Comparison of ENCODE assay signal across 7 cellular contexts in the genomic region with DNA sequence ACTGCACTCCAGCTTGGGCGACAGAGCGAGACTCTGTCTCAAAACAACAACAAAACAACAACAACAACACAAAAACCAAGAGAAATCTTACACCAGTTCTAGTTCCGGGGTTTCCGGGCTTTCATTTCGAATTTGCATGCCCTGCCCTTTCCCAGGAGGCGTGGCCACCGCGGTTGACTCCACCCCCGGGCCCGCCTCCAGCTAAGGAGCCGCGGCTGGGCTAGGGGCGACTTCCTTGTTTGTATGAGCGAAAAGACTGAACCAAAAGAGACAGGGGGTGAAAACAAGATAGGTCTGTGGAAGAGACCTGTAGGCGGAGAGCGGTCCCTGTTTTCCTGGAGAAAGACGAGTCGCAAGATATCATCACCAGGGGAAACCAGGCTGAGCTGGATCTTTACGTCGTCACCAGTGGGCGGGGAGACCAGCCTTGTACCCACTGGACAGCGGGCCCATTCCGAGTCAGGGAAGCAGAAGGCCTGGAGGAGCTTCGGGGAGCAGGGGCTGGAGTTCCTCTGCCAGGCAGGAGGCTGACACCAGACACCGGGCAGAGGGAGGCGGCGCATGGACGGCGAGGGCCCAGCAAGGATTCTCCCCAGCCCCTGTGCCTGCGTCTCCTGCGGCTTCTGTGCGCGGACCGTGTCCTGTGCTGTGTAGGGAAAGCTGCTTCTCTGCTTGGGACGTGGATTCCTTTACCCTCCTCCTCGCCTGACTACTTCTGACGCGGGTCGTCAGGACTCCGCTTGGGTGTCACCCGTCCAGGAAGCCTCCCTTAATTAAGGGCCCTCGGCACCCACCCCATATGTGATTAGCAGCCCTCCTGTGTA. TPM values are rescaled to one million over a fixed set of nuclear protein-coding genes. Genes with fewer than 3 reads are reported as not detected.
DNase-seq lines count a peak whose midpoint lies in the region; ATAC-seq and TF ChIP-seq lines count a peak whose summit lies in the region.

No MANE protein-coding gene starts in this region.

- peaks cover 3 to 6% (median 6%) of the 10 kb centered on the region in 3 donors for H3K27me3 Mint-ChIP-seq in immature natural killer cell (ENCODE audit: low read depth in 3 of 3)

- no peaks in the 10 kb centered on the region for H3K36me3 Mint-ChIP-seq in immature natural killer cell

- H3K9me3 ChIP-seq in mammary epithelial cell (replicated peaks; ENCODE audit: insufficient read depth, low read length) (no peaks in the 10 kb centered on the region), smooth muscle cell (replicated peaks; ENCODE audit: low read depth) (no peaks in the 10 kb centered on the region)

- H3K4me2 ChIP-seq in mammary epithelial cell (ENCODE audit: insufficient read depth, low read depth, low read length) (peak overlapping the region; percentile 94), smooth muscle cell (peak overlapping the region; percentile 95)

- dilution Hi-C loops in mammary epithelial cell (cut with HindIII; ENCODE audit: low sequenced_read_pairs), result loop anchor here (5.0 kb wide), 1 partner anchor 36 kb away; no protein-coding TSS in a partner anchor

- H3K9me3 Mint-ChIP-seq in immature natural killer cell, result no peaks in the 10 kb centered on the region

- TF ChIP-seq CTCF in WI38 (IDR thresholded peaks at IDR 0.05; ENCODE audit: low read depth, low read length) (no peak), mammary epithelial cell (conservative IDR thresholded peaks at IDR 0.05 in 1 of 2, IDR thresholded peaks at IDR 0.05 in 1 of 2; ENCODE audit: extremely low read depth in 1 of 2, insufficient read depth in 1 of 2, low read depth in 1 of 2, low read length in 2 of 2) (no peak), smooth muscle cell (IDR thresholded peaks at IDR 0.05; ENCODE audit: borderline replicate concordance, insufficient read depth, poor library complexity, severe bottlenecking) (no peak)

- H3K27ac Mint-ChIP-seq in immature natural killer cell, result peak overlapping the region; percentile 94 to 99 (median 98)

- peak overlapping the region; percentile 76 for H3K9ac ChIP-seq in mammary epithelial cell (ENCODE audit: insufficient read depth, low read length)
- peak overlapping the region; percentile 97 for H3K9ac ChIP-seq in smooth muscle cell (ENCODE audit: low read depth)

- 2% methylated on average over 39 of the region's 42 CpGs for WGBS in mammary epithelial cell (ENCODE audit: low coverage, missing lambda C conversion rate)
- 2% methylated on average over 42 of the region's 42 CpGs for whole genome bisulfite sequencing in smooth muscle cell (ENCODE audit: low lambda C conversion rate)

- peak overlapping the region; percentile 93 for H3K27ac ChIP-seq in mammary epithelial cell (ENCODE audit: insufficient read depth, low read depth, low read length)
- H3K27ac ChIP-seq in smooth muscle cell (ENCODE audit: low read depth), result peak overlapping the region; percentile 99

- no peaks in the 10 kb centered on the region for H3K27me3 ChIP-seq in mammary epithelial cell (ENCODE audit: insufficient read depth, low read length)
- H3K27me3 ChIP-seq in smooth muscle cell (ENCODE audit: low read depth), result no peaks in the 10 kb centered on the region

- no peaks in the 10 kb centered on the region for H3K36me3 ChIP-seq in mammary epithelial cell (ENCODE audit: insufficient read depth, low read length)
- no peaks in the 10 kb centered on the region for H3K36me3 ChIP-seq in smooth muscle cell (ENCODE audit: low read depth)

- H3K79me2 ChIP-seq in mammary epithelial cell (ENCODE audit: insufficient read depth, low read length), result no peaks in the 10 kb centered on the region
- no peaks in the 10 kb centered on the region for H3K79me2 ChIP-seq in smooth muscle cell (ENCODE audit: low read depth)

- in situ Hi-C loops in mammary epithelial cell (cut with MboI; ENCODE audit: low sequenced_read_pairs in 2 of 2), result loop anchor here in 1 of 2 donors (5.0 kb wide), 1 partner anchor 94 kb away; a partner anchor contains a TSS

- peak; percentile 86 for DNase-seq in NCI-H2196 (lab: John Stamatoyannopoulos, UW; ENCODE audit: unreplicated experiment)
- DNase-seq in mammary epithelial cell, result peak; percentile 91
- peak; percentile 92 to 94 (median 93) for DNase-seq in immature natural killer cell
- DNase-seq in smooth muscle cell (lab: John Stamatoyannopoulos, UW; ENCODE audit: unreplicated experiment), result peak; percentile 95

- TSS peak; percentile 94 for BruUV-seq in mammary epithelial cell (replicated peaks; lab: Mats Ljungman, UMichigan)

- H4K20me1 ChIP-seq in mammary epithelial cell (ENCODE audit: insufficient read depth, low read length) (no peaks in the 10 kb centered on the region), smooth muscle cell (ENCODE audit: low read depth) (no peaks in the 10 kb centered on the region)

- intact Hi-C loops in mammary epithelial cell (cut with micrococcal nuclease), result loop anchor here (1.0 to 2.0 kb wide), 3 partner anchors 20 to 95 kb away; a partner anchor contains a TSS

- peak; percentile 40 for ATAC-seq in GM18519 (IDR thresholded peaks at IDR 0.05; ENCODE audit: low FRiP score, unreplicated experiment)
- peak; percentile 57 for ATAC-seq in HG03103 (IDR thresholded peaks at IDR 0.05; ENCODE audit: low read depth, unreplicated experiment)

- H2AFZ ChIP-seq in mammary epithelial cell (ENCODE audit: low read depth, low read length), result peak overlapping the region; percentile 96
- H2AFZ ChIP-seq in smooth muscle cell (ENCODE audit: low read depth), result peak overlapping the region; percentile 85

- CTCF ChIA-PET in mammary epithelial cell (lab: Charles Lee; ENCODE audit: low non-redundant PET), result interaction anchor here (0.6 to 1.1 kb wide), 2 partner anchors 28 to 96 kb away, joined by 3 to 14 read pairs; a partner anchor contains a TSS

- peaks cover 30 to 39% of the 10 kb centered on the region in 2 donors for H3K4me1 Mint-ChIP-seq in immature natural killer cell

- H3F3A ChIP-seq in smooth muscle cell (ENCODE audit: low read depth), result no peaks in the 10 kb centered on the region

- H3K4me3 ChIP-seq in WI38 (ENCODE audit: low read depth, low read length) (peak overlapping the region; percentile 65), mammary epithelial cell (replicated peaks in 1 of 3; ENCODE audit: insufficient read depth in 1 of 3, low read depth in 2 of 3, low read length in 3 of 3) (peak overlapping the region; percentile 43 to 71 (median 58)), smooth muscle cell (peak overlapping the region; percentile 55)

- peak overlapping the region; percentile 91 to 98 (median 93) for H3K4me3 Mint-ChIP-seq in immature natural killer cell

- peaks cover 22% of the 10 kb centered on the region for H3K4me1 ChIP-seq in mammary epithelial cell (ENCODE audit: insufficient read depth, low read length)
- H3K4me1 ChIP-seq in smooth muscle cell (ENCODE audit: low read depth), result no peaks in the 10 kb centered on the region

RNA-seq across cellular contexts. Expression of a gene that starts 10.4 kb away (rescaled TPM):
- 100 to 1,000 TPM in 1 of 2 donors, 10 to 100 TPM in 1; 59.1 to 112 TPM for total RNA-seq in mammary epithelial cell
- 43.2 TPM for polyA plus RNA-seq in mammary epithelial cell
- polyA minus RNA-seq in mammary epithelial cell, result 43.4 TPM
- 1 to 10 TPM; 4.5 to 10.0 (median 9.9) TPM for polyA plus RNA-seq in immature natural killer cell
- 9.9 and 10.3 TPM in 2 replicates for total RNA-seq in smooth muscle cell
- 25.9 and 27.6 TPM in 2 replicates for polyA plus RNA-seq in smooth muscle cell

Comparison
In these comparisons a context has a peak if more than half of its experiments do, and no peak if none do; other contexts are left out.
1. Peak in every context shown above with its lines: DNase-seq, ATAC-seq, H3K4me3 ChIP-seq and H3K27ac ChIP-seq.